Comparison of ENCODE assay signal across 10 cellular contexts in the genomic region with DNA sequence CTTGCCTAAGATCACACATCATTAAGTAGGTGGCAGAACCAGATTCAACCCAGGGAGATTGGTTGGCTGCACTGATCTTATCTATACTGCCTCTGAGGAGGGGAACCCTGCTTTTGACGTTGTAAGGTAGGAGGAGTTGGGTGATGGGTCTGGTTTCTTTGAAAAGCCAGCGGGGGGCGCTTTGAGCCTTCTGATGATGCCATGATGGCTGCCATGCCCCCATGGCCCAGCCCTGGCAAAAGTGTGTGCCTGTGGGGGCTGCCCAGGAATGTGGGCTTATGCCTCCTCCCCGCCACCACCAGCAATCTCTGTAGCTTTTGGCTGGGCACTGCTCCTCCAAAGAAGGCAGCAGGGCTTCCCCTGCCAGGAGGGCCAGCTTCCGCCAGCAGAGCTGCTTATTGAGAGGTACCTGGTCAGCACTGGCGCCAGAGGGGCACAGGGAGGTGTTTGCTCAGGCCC.
A peak's percentile ranks its signal among the peaks of the same experiment; 100 is the strongest.
DNase-seq lines count a peak whose midpoint lies in the region; ATAC-seq, FAIRE-seq and TF ChIP-seq lines count a peak whose summit lies in the region.
"Had no signal": no experiment of that assay in that cellular context is flagged by ENCODE, and none has a peak within 500 bp of the region (broad histone marks: within the 10 kb centered on the region; RNA-seq: fewer than 3 reads in every experiment).

No MANE protein-coding gene starts in this region.

- no TSS peak for BruUV-seq in GM12878 (replicated peaks; lab: Mats Ljungman, UMichigan)

- H3K79me2 ChIP-seq in Loucy (ENCODE audit: insufficient read depth, low read length) (peaks cover 99% of the 10 kb centered on the region), GM12878 (ENCODE audit: control insufficient read depth, insufficient read depth, low read length) (peaks cover under 1% of the 10 kb centered on the region; the same call in 1 of the 2 replicates)

- peak; percentile 26 for DNase-seq in activated naive CD4-positive, alpha-beta T cell treated with Interleukin-2 at 50 U/mL for 16 hours
- no peak for DNase-seq in activated naive CD4-positive, alpha-beta T cell treated with anti-CD3 and anti-CD28 coated beads, Interleukin-2, amount 50 U/mL, for 16 hours
- no peak for DNase-seq in GM12878 (ENCODE audit: low read depth, low spot score)
- peak; percentile 39 for DNase-seq in stimulated activated naive CD8-positive, alpha-beta T cell treated with anti-CD3 and anti-CD28 coated beads, Interleukin-15, Interleukin-2, amounts not matched to agents 100 U/mL and 50 U/mL, for 24 hours
- no peak for DNase-seq in progenitor cell of endocrine pancreas (ENCODE audit: low spot score, unreplicated experiment)
- no peak for DNase-seq in NOMO-1 treated with dmso at 0.1 percent for 144 hours (lab: John Stamatoyannopoulos, UW; ENCODE audit: unreplicated experiment)

- H3K9ac ChIP-seq in Loucy (ENCODE audit: low read depth, low read length, poor library complexity, severe bottlenecking) (no peak overlapping the region), GM12878 (ENCODE audit: control insufficient read depth, insufficient read depth, low read length) (no peak overlapping the region)

- H3K9me2 ChIP-seq in Loucy (replicated peaks; ENCODE audit: low read depth, low read length): no peaks in the 10 kb centered on the region

- peaks cover 98% of the 10 kb centered on the region for H4K20me1 ChIP-seq in Loucy (ENCODE audit: insufficient read depth, low read length, poor library complexity, severe bottlenecking)
- H4K20me1 ChIP-seq in GM12878 (ENCODE audit: control insufficient read depth, insufficient read depth): no peaks in the 10 kb centered on the region

- H3K27ac Mint-ChIP-seq in progenitor cell of endocrine pancreas: no peak overlapping the region

- CTCF ChIA-PET in GM12878 (lab: Yijun Ruan, JAX): interaction anchor here (0.7 to 3.2 kb wide), 4 partner anchors 19 to 352 kb away, joined by 3 to 10 read pairs (median 3); no protein-coding TSS in a partner anchor

- H2AFZ ChIP-seq in Loucy (ENCODE audit: low read length): no peak overlapping the region
- H2AFZ ChIP-seq in GM12878 (ENCODE audit: control insufficient read depth, low read depth, low read length): no peak overlapping the region

- WGBS in GM12878 (ENCODE audit: insufficient coverage, insufficient replicate concordance, low lambda C conversion rate, missing lambda C conversion rate): 38% methylated on average over 6 of the region's 6 CpGs

- POLR2A ChIA-PET in GM12878 (lab: Charles Lee): no interaction called here

- FAIRE-seq in GM12878 (lab: Jason Lieb, UNC): no peak
- FAIRE-seq: G401.6 had no signal

- H3K27ac ChIP-seq in GM12878 (ENCODE audit: control insufficient read depth, insufficient read depth): no peak overlapping the region
- H3K27ac ChIP-seq: body of pancreas had no signal

- no peaks in the 10 kb centered on the region for H3K27me3 Mint-ChIP-seq in progenitor cell of endocrine pancreas

- peak; percentile 75 for ATAC-seq in GM12878
- peak; percentile 62 for ATAC-seq in stimulated activated naive CD8-positive, alpha-beta T cell treated with anti-CD3 and anti-CD28 coated beads, Interleukin-15, Interleukin-2, amounts not matched to agents 100 U/mL and 50 U/mL, for 24 hours
- no peak for ATAC-seq in esophagus mucosa
- ATAC-seq: body of pancreas had no signal

- H3K4me1 Mint-ChIP-seq in progenitor cell of endocrine pancreas (ENCODE audit: low read depth): peaks cover 2% of the 10 kb centered on the region

- H3F3A ChIP-seq in Loucy (ENCODE audit: low read depth): no peaks in the 10 kb centered on the region

- H3K4me3 Mint-ChIP-seq in progenitor cell of endocrine pancreas (ENCODE audit: low read depth): no peak overlapping the region

- peak; percentile 59 for TF ChIP-seq CTCF in Loucy (conservative IDR thresholded peaks at IDR 0.05; ENCODE audit: low read length)
- TF ChIP-seq CTCF in GM12878 (IDR thresholded peaks at IDR 0.05 in 2 of 3, conservative IDR thresholded peaks at IDR 0.05 in 1 of 3; ENCODE audit: control insufficient read depth in 2 of 3, extremely low read depth in 1 of 3, insufficient read depth in 1 of 3, low read depth in 3 of 3, low read length in 3 of 3): peak in 2 of 3 experiments; percentile 26 to 39; a peak in 3 of 6 replicates
- TF ChIP-seq CTCF in progenitor cell of endocrine pancreas (IDR thresholded peaks at IDR 0.05; ENCODE audit: unreplicated experiment): no peak

- H3K36me3 ChIP-seq in Loucy (ENCODE audit: insufficient read depth, low read length) (peaks cover 69% of the 10 kb centered on the region; the same call in 1 of the 2 replicates), GM12878 (ENCODE audit: control insufficient read depth in 2 of 2, insufficient read depth in 2 of 2, low read length in 1 of 2) (peaks cover 4 to 5% of the 10 kb centered on the region in 2 experiments; a peak in 2 of 4 replicates)

- no peaks in the 10 kb centered on the region for H3K9me3 ChIP-seq in Loucy (ENCODE audit: insufficient read depth, low read depth, low read length)
- H3K9me3 ChIP-seq in GM12878 (replicated peaks; ENCODE audit: control insufficient read depth, insufficient read depth, low read length): no peaks in the 10 kb centered on the region
- H3K9me3 ChIP-seq: body of pancreas had no signal

- intact Hi-C loops in GM12878 (cut with micrococcal nuclease; ENCODE audit: unreplicated experiment): no loop called here

- TF ChIP-seq POLR2A in GM12878 (IDR thresholded peaks at IDR 0.05; ENCODE audit: low read depth, low read length): no peak

- H3K27me3 ChIP-seq in Loucy (ENCODE audit: insufficient read depth, low read length, poor library complexity, severe bottlenecking): no peaks in the 10 kb centered on the region
- no peaks in the 10 kb centered on the region for H3K27me3 ChIP-seq in GM12878 (replicated peaks in 1 of 2; ENCODE audit: control insufficient read depth in 2 of 2, insufficient read depth in 2 of 2, low read length in 1 of 2)
- H3K27me3 ChIP-seq: body of pancreas had no signal

- TF ChIP-seq EP300 in GM12878 (IDR thresholded peaks at IDR 0.05; ENCODE audit: borderline replicate concordance in 1 of 2, control insufficient read depth in 1 of 2, low read depth in 2 of 2, low read length in 2 of 2): no peak

- H3K4me3 ChIP-seq in Loucy (ENCODE audit: low read length, poor library complexity, severe bottlenecking): no peak overlapping the region
- no peak overlapping the region for H3K4me3 ChIP-seq in GM12878
- H3K4me3 ChIP-seq: body of pancreas had no signal

- H3K36me3 Mint-ChIP-seq in progenitor cell of endocrine pancreas (ENCODE audit: insufficient read depth): no peaks in the 10 kb centered on the region

- no peak overlapping the region for H3K4me2 ChIP-seq in Loucy (ENCODE audit: low read depth, low read length, poor library complexity, severe bottlenecking)
- no peak overlapping the region for H3K4me2 ChIP-seq in GM12878 (ENCODE audit: control insufficient read depth, insufficient read depth)

- in situ Hi-C loops in GM12878 (cut with MboI): no loop called here

- RAD21 ChIA-PET in GM12878 (lab: Charles Lee; ENCODE audit: unreplicated experiment): interaction anchor here (1.4 kb wide), 1 partner anchor 39 kb away, joined by 4 read pairs; no protein-coding TSS in a partner anchor

- H3K4me1 ChIP-seq in Loucy (ENCODE audit: insufficient read depth, low read length, poor library complexity, severe bottlenecking) (peaks cover 20% of the 10 kb centered on the region), GM12878 (ENCODE audit: control insufficient read depth, insufficient read depth, low read length) (peaks cover 18% of the 10 kb centered on the region)
- H3K4me1 ChIP-seq: body of pancreas had no signal

- SMC1A ChIA-PET in GM12878 (lab: Charles Lee; ENCODE audit: uncharacterized antibody, unreplicated experiment): interaction anchor here (1.2 to 3.1 kb wide), 4 partner anchors 36 to 320 kb away, joined by 4 to 17 read pairs (median 4); no protein-coding TSS in a partner anchor

- TF ChIP-seq RAD21 in GM12878 (IDR thresholded peaks at IDR 0.05; ENCODE audit: insufficient read depth, low read depth, low read length): peak; percentile 55

- H3K9me3 Mint-ChIP-seq in progenitor cell of endocrine pancreas (ENCODE audit: low read depth): no peaks in the 10 kb centered on the region

TF ChIP-seq in GM12878, 131 proteins besides CTCF, POLR2A, EP300 and RAD21:
- no peak for TF ChIP-seq TCF7 (IDR thresholded peaks at IDR 0.05; ENCODE audit: borderline replicate concordance)
- no peak for TF ChIP-seq PAX8 (IDR thresholded peaks at IDR 0.05)
- peak; percentile 50; the same call in 1 of the 2 replicates for TF ChIP-seq SMC3 (IDR thresholded peaks at IDR 0.05; ENCODE audit: borderline replicate concordance, low read length)
- TF ChIP-seq CREB1 (IDR thresholded peaks at IDR 0.05; ENCODE audit: low read depth): no peak
- no peak for TF ChIP-seq ZSCAN29 (IDR thresholded peaks at IDR 0.05)
- no peak for TF ChIP-seq BMI1 (IDR thresholded peaks at IDR 0.05; ENCODE audit: borderline replicate concordance)
- TF ChIP-seq YY1 (IDR thresholded peaks at IDR 0.05; ENCODE audit: low read depth, low read length): peak; percentile 83
- TF ChIP-seq RFX5 (IDR thresholded peaks at IDR 0.05; ENCODE audit: low read depth, low read length): no peak
- TF ChIP-seq MTA3 (IDR thresholded peaks at IDR 0.05; ENCODE audit: borderline replicate concordance, low read length): no peak

Comparison
In these comparisons a context has a peak if more than half of its experiments do, and no peak if none do; other contexts are left out.
1. DNase-seq: peak in activated naive CD4-positive, alpha-beta T cell treated with Interleukin-2 at 50 U/mL for 16 hours (single experiment) and stimulated activated naive CD8-positive, alpha-beta T cell treated with anti-CD3 and anti-CD28 coated beads, Interleukin-15, Interleukin-2, amounts not matched to agents 100 U/mL and 50 U/mL, for 24 hours (single experiment); none in activated naive CD4-positive, alpha-beta T cell treated with anti-CD3 and anti-CD28 coated beads, Interleukin-2, amount 50 U/mL, for 16 hours (single experiment), GM12878 (single experiment), progenitor cell of endocrine pancreas (single experiment) and NOMO-1 treated with dmso at 0.1 percent for 144 hours (single experiment).